ENCODE assay signal across 8 cellular contexts in genomic region chr1:25247024-25247828, GRCh38. TPM values are rescaled to one million over a fixed set of nuclear protein-coding genes. Genes with fewer than 3 reads are reported as not detected.
A peak's percentile ranks its signal among the peaks of the same experiment; 100 is the strongest.
DNase-seq lines count a peak whose midpoint lies in the region; TF ChIP-seq lines count a peak whose summit lies in the region.

RSRP1 (minus strand) TSS chr1:25247454; CDS start chr1:25246963, 491 bp downstream.

- TF ChIP-seq EP300 in neural cell (conservative IDR thresholded peaks at IDR 0.05; ENCODE audit: poor library complexity, severe bottlenecking) (no peak), stomach (IDR thresholded peaks at IDR 0.05) (no peak)

- H3K9me2 ChIP-seq in neural cell (ENCODE audit: insufficient read depth, low read length): no peaks in the 10 kb centered on the region

- H3K4me2 ChIP-seq in neural cell (ENCODE audit: low read length): peak within 1 kb of the TSS; percentile 77

- H3K36me3 ChIP-seq in H7 (replicated peaks; ENCODE audit: control insufficient read depth, insufficient read depth, low read length) (peaks cover 19% of the 10 kb centered on the region), MG63 (peaks cover 46% of the 10 kb centered on the region), neural cell (ENCODE audit: insufficient read depth, low read length) (peaks cover 8% of the 10 kb centered on the region), stomach (peaks cover 27 to 37% (median 33%) of the 10 kb centered on the region in 4 donors)

- H2AFZ ChIP-seq in neural cell (ENCODE audit: low read depth, low read length): peak within 1 kb of the TSS; percentile 65

- H3K4me3 ChIP-seq in H7 (ENCODE audit: insufficient read depth, low read depth, low read length) (peak within 1 kb of the TSS; percentile 82), MG63 (peak within 1 kb of the TSS; percentile 85), fibroblast of villous mesenchyme (ENCODE audit: low read depth, low read length) (peak within 1 kb of the TSS; percentile 98), neural cell (ENCODE audit: low read length) (peak within 1 kb of the TSS; percentile 87), stomach (peak within 1 kb of the TSS; percentile 81 to 99 (median 88))

- H3K79me2 ChIP-seq in neural cell (replicated peaks; ENCODE audit: insufficient read depth, low read length): peaks cover 31% of the 10 kb centered on the region

- intact Hi-C loops in stomach (cut with DNase I; ENCODE audit: low total_unique reads): no loop called here

- no peak for TF ChIP-seq CTCF in fibroblast of villous mesenchyme (IDR thresholded peaks at IDR 0.05; ENCODE audit: insufficient read depth, low read depth, low read length)
- no peak for TF ChIP-seq CTCF in neural cell (IDR thresholded peaks at IDR 0.05; ENCODE audit: poor library complexity, severe bottlenecking)
- peak in 2 of 7 experiments; percentile 15 to 26 for TF ChIP-seq CTCF in stomach (IDR thresholded peaks at IDR 0.05)

- no peak for TF ChIP-seq RAD21 in neural cell (conservative IDR thresholded peaks at IDR 0.05)

- H3K9me3 ChIP-seq in MG63 (no peaks in the 10 kb centered on the region), neural cell (ENCODE audit: low read length) (no peaks in the 10 kb centered on the region), stomach (no peaks in the 10 kb centered on the region)

- DNase-seq in ELF-1 (ENCODE audit: low read depth, low spot score) (peak; percentile 99), H7 (peak; percentile 100), MG63 (peak; percentile 98), SHP77 treated with DMSO at 0.1 percent for 48 hours (lab: John Stamatoyannopoulos, UW) (peak; percentile 90), activated gamma-delta T cell (lab: John Stamatoyannopoulos, UW) (peak; percentile 99), fibroblast of villous mesenchyme (ENCODE audit: low read depth) (peak; percentile 98), stomach (peak; percentile 99)

- H3K27ac ChIP-seq in neural cell (ENCODE audit: low read length) (peak within 1 kb of the TSS; percentile 82), stomach (peak within 1 kb of the TSS; percentile 93 to 100 (median 99))

- H3K27me3 ChIP-seq in H7 (ENCODE audit: control insufficient read depth, insufficient read depth, low read length) (no peaks in the 10 kb centered on the region), MG63 (no peaks in the 10 kb centered on the region), neural cell (ENCODE audit: insufficient read depth, low read depth, low read length) (no peaks in the 10 kb centered on the region), stomach (no peaks in the 10 kb centered on the region)

- 0 to 1% (median 0%) methylated on average over 32 to 79 of the region's 79 CpGs for WGBS in stomach, 5 donors

- TF ChIP-seq POLR2A in stomach (IDR thresholded peaks at IDR 0.05): peak in 2 of 4 donors; percentile 99

- H3K9ac ChIP-seq in neural cell (ENCODE audit: low read length): peak within 1 kb of the TSS; percentile 82

- H4K20me1 ChIP-seq in neural cell (ENCODE audit: insufficient read depth): no peaks in the 10 kb centered on the region

- H3K4me1 ChIP-seq in stomach: peaks cover 23 to 47% (median 34%) of the 10 kb centered on the region in 4 donors

- H3F3A ChIP-seq in neural cell (ENCODE audit: insufficient read depth, low read length, poor library complexity, severe bottlenecking): no peaks in the 10 kb centered on the region

TF ChIP-seq in neural cell, 6 proteins besides CTCF, POLR2A, EP300 and RAD21:
- TF ChIP-seq EZH2 (IDR thresholded peaks at IDR 0.05; ENCODE audit: borderline replicate concordance, insufficient read depth, low read length, poor library complexity, severe bottlenecking): no peak
- TF ChIP-seq POLR2AphosphoS5 (IDR thresholded peaks at IDR 0.05): peak; percentile 98
- peak; percentile 60 for TF ChIP-seq REST (IDR thresholded peaks at IDR 0.05; ENCODE audit: borderline replicate concordance)
- TF ChIP-seq SMC3 (conservative IDR thresholded peaks at IDR 0.05; ENCODE audit: poor library complexity): peak; percentile 22
- peak; percentile 86 for TF ChIP-seq TAF1 (IDR thresholded peaks at IDR 0.05; ENCODE audit: low read depth)
- TF ChIP-seq MXI1 (conservative IDR thresholded peaks at IDR 0.05; ENCODE audit: poor library complexity, severe bottlenecking): no peak

RNA-seq across cellular contexts. Expression of gene RSRP1, which starts in this region (rescaled TPM):
- total RNA-seq in H7 (2014; rRNA removed; shearing (Covaris generic)): 62.4 and 92.4 TPM in 2 replicates
- total RNA-seq in MG63 (2014; rRNA removed; shearing (Covaris generic); ENCODE audit: low replicate concordance): 36.4 and 44.5 TPM in 2 replicates
- total RNA-seq in fibroblast of villous mesenchyme (95.7 and 160 TPM in 2 replicates), stomach (100 to 1,000 TPM in 4 of 5 donors, 10 to 100 TPM in 1; 95.8 to 476 (median 158) TPM)
- polyA plus RNA-seq in neural cell (152 and 172 TPM in 2 replicates), stomach (100 to 1,000 TPM in 1 of 3 donors, 10 to 100 TPM in 2; 12.8 to 211 (median 44.2) TPM)
- 98.6 and 104 TPM in 2 replicates for polyA minus RNA-seq in neural cell

Comparison
In these comparisons a context has a peak if more than half of its experiments do, and no peak if none do; other contexts are left out.
1. Peak in every context shown above with its lines: DNase-seq, H3K4me3 ChIP-seq and H3K27ac ChIP-seq.